Comparison of ENCODE assay signal across 27 cellular contexts in genomic region chr1:86542626-86543025, GRCh38. TPM values are rescaled to one million over a fixed set of nuclear protein-coding genes. Genes with fewer than 3 reads are reported as not detected.
A peak's percentile ranks its signal among the peaks of the same experiment; 100 is the strongest.
DNase-seq lines count a peak whose midpoint lies in the region; ATAC-seq, FAIRE-seq and TF ChIP-seq lines count a peak whose summit lies in the region.
"Had no signal": no experiment of that assay in that cellular context is flagged by ENCODE, and none has a peak within 500 bp of the region (broad histone marks: within the 10 kb centered on the region; RNA-seq: fewer than 3 reads in every experiment).

No MANE protein-coding gene starts in this region.

- H3K4me2 ChIP-seq in astrocyte (ENCODE audit: low read length) = no peak overlapping the region

- TF ChIP-seq CTCF in astrocyte (IDR thresholded peaks at IDR 0.05; ENCODE audit: insufficient read depth, low read depth, low read length) = no peak
- TF ChIP-seq CTCF in fibroblast of mammary gland (conservative IDR thresholded peaks at IDR 0.05; ENCODE audit: control insufficient read depth, insufficient read depth, low read depth, low read length) = no peak

- no peaks in the 10 kb centered on the region for H3K4me1 ChIP-seq in astrocyte (ENCODE audit: insufficient read depth, low read length)
- H3K4me1 ChIP-seq: gastrocnemius medialis had no signal

- no peak for FAIRE-seq in astrocyte (lab: Jason Lieb, UNC)
- FAIRE-seq: TTC549 had no signal

- no peak overlapping the region for H3K9ac ChIP-seq in astrocyte (ENCODE audit: low read length)

- H2AFZ ChIP-seq in astrocyte (ENCODE audit: low read depth, low read length) = no peak overlapping the region

- no peaks in the 10 kb centered on the region for H3K27me3 Mint-ChIP-seq in astrocyte (ENCODE audit: low read depth, unreplicated experiment)

- H3K9me3 ChIP-seq in astrocyte (ENCODE audit: insufficient read depth, low read depth, low read length) = no peaks in the 10 kb centered on the region
- H3K9me3 ChIP-seq: gastrocnemius medialis, thoracic aorta had no signal

- H3K4me1 Mint-ChIP-seq in astrocyte (ENCODE audit: low read depth, unreplicated experiment) = peaks cover 6% of the 10 kb centered on the region
- H3K4me1 Mint-ChIP-seq in stimulated activated effector memory CD8-positive, alpha-beta T cell treated with anti-CD3 and anti-CD28 coated beads, Interleukin-12 subunit alpha, Interleukin-12 subunit beta, amount 100 ng/mL, for 72 hours = no peaks in the 10 kb centered on the region
- H3K4me1 Mint-ChIP-seq: activated CD4-positive, alpha-beta T cell treated with anti-CD3 and anti-CD28 coated beads for 36 hours; activated naive CD4-positive, alpha-beta T cell treated with anti-CD3 and anti-CD28 coated beads, Interleukin-2, amount 50 U/mL, for 24 hours; stimulated activated naive B cell treated with anti-CD40 and anti-IgM and Interleukin-4, amounts not matched to agents 10 μg/mL and 1 μg/mL and 100 μg/mL, for 72 hours; T-cell had no signal

- no peaks in the 10 kb centered on the region for H3K36me3 ChIP-seq in astrocyte (ENCODE audit: insufficient read depth, low read length)
- H3K36me3 ChIP-seq: gastrocnemius medialis, thoracic aorta had no signal

- peak; percentile 19 for ATAC-seq in stimulated activated effector memory CD8-positive, alpha-beta T cell treated with anti-CD3 and anti-CD28 coated beads, Interleukin-12 subunit alpha, Interleukin-12 subunit beta, amount 100 ng/mL, for 72 hours
- ATAC-seq in GM19023 (IDR thresholded peaks at IDR 0.05; ENCODE audit: unreplicated experiment) (no peak), GM18519 (IDR thresholded peaks at IDR 0.05; ENCODE audit: low FRiP score, unreplicated experiment) (no peak), left colon (no peak)
- ATAC-seq: activated CD4-positive, alpha-beta T cell treated with anti-CD3 and anti-CD28 coated beads for 36 hours; activated T-cell treated with anti-CD3 and anti-CD28 coated beads, Interleukin-2, amount 50 U/mL, for 72 hours; CD8-positive, alpha-beta T cell; effector memory CD8-positive, alpha-beta T cell; gastrocnemius medialis; left lobe of liver; stimulated activated naive B cell treated with anti-CD40 and anti-IgM and Interleukin-4, amounts not matched to agents 10 μg/mL and 1 μg/mL and 100 μg/mL, for 72 hours; T-cell had no signal

- no peaks in the 10 kb centered on the region for H3K27me3 ChIP-seq in astrocyte (ENCODE audit: insufficient read depth, low read length)
- H3K27me3 ChIP-seq: gastrocnemius medialis had no signal

- H4K20me1 ChIP-seq in astrocyte (ENCODE audit: insufficient read depth, low read length) = no peaks in the 10 kb centered on the region

- intact Hi-C loops in left colon (cut with DNase I, micrococcal nuclease) = no loop called here

- H3K27ac Mint-ChIP-seq in astrocyte (ENCODE audit: unreplicated experiment) = no peak overlapping the region
- no peak overlapping the region for H3K27ac Mint-ChIP-seq in stimulated activated effector memory CD8-positive, alpha-beta T cell treated with anti-CD3 and anti-CD28 coated beads, Interleukin-12 subunit alpha, Interleukin-12 subunit beta, amount 100 ng/mL, for 72 hours
- H3K27ac Mint-ChIP-seq: activated CD4-positive, alpha-beta T cell treated with anti-CD3 and anti-CD28 coated beads for 36 hours; activated naive CD4-positive, alpha-beta T cell treated with anti-CD3 and anti-CD28 coated beads, Interleukin-2, amount 50 U/mL, for 24 hours; activated T-cell treated with anti-CD3 and anti-CD28 coated beads, Interleukin-2, amount 50 U/mL, for 72 hours; CD8-positive, alpha-beta T cell; effector memory CD8-positive, alpha-beta T cell; stimulated activated naive B cell treated with anti-CD40 and anti-IgM and Interleukin-4, amounts not matched to agents 10 μg/mL and 1 μg/mL and 100 μg/mL, for 72 hours; T-cell had no signal

- H3K9me3 Mint-ChIP-seq in astrocyte (ENCODE audit: unreplicated experiment) = peaks cover 2% of the 10 kb centered on the region
- H3K9me3 Mint-ChIP-seq in stimulated activated effector memory CD8-positive, alpha-beta T cell treated with anti-CD3 and anti-CD28 coated beads, Interleukin-12 subunit alpha, Interleukin-12 subunit beta, amount 100 ng/mL, for 72 hours = no peaks in the 10 kb centered on the region
- H3K9me3 Mint-ChIP-seq: activated naive CD4-positive, alpha-beta T cell treated with anti-CD3 and anti-CD28 coated beads, Interleukin-2, amount 50 U/mL, for 24 hours; activated T-cell treated with anti-CD3 and anti-CD28 coated beads, Interleukin-2, amount 50 U/mL, for 72 hours; CD8-positive, alpha-beta T cell; effector memory CD8-positive, alpha-beta T cell had no signal

- no peaks in the 10 kb centered on the region for H3K79me2 ChIP-seq in astrocyte (ENCODE audit: insufficient read depth, low read length)

- H3K4me3 ChIP-seq in astrocyte (ENCODE audit: insufficient read depth, low read depth, low read length) (no peak overlapping the region), fibroblast of mammary gland (ENCODE audit: control insufficient read depth, low read depth, low read length) (no peak overlapping the region)
- H3K4me3 ChIP-seq: gastrocnemius medialis, thoracic aorta had no signal

- DNase-seq in HPDE6-E6E7 (ENCODE audit: extremely low spot score) (peak; percentile 67), astrocyte (ENCODE audit: low read depth) (peak; percentile 8), fibroblast of mammary gland (ENCODE audit: low read depth) (peak; percentile 11), left colon (no peak)
- DNase-seq in stimulated activated effector memory CD8-positive, alpha-beta T cell treated with anti-CD3 and anti-CD28 coated beads, Interleukin-12 subunit alpha, Interleukin-12 subunit beta, amount 100 ng/mL, for 72 hours (ENCODE audit: low spot score in 2 of 2) = no peak
- DNase-seq: activated CD4-positive, alpha-beta T cell treated with anti-CD3 and anti-CD28 coated beads for 36 hours; activated T-cell treated with anti-CD3 and anti-CD28 coated beads, Interleukin-2, amount 50 U/mL, for 72 hours; CD8-positive, alpha-beta T cell; effector memory CD8-positive, alpha-beta T cell; gastrocnemius medialis; IMR-90; midbrain; MM.1S; NCI-H1436 treated with DMSO at 0.1 percent for 48 hours; NCI-H2171 treated with DMSO at 0.1 percent for 48 hours; Right ventricle myocardium superior; stimulated activated naive B cell treated with anti-CD40 and anti-IgM and Interleukin-4, amounts not matched to agents 10 μg/mL and 1 μg/mL and 100 μg/mL, for 72 hours; T-cell had no signal

- H3K27ac ChIP-seq in astrocyte (ENCODE audit: low read depth, low read length) = no peak overlapping the region
- H3K27ac ChIP-seq: gastrocnemius medialis, thoracic aorta had no signal

- H3K4me3 Mint-ChIP-seq in astrocyte (ENCODE audit: unreplicated experiment) = no peak overlapping the region
- H3K4me3 Mint-ChIP-seq in stimulated activated effector memory CD8-positive, alpha-beta T cell treated with anti-CD3 and anti-CD28 coated beads, Interleukin-12 subunit alpha, Interleukin-12 subunit beta, amount 100 ng/mL, for 72 hours = no peak overlapping the region
- H3K4me3 Mint-ChIP-seq: activated CD4-positive, alpha-beta T cell treated with anti-CD3 and anti-CD28 coated beads for 36 hours; activated naive CD4-positive, alpha-beta T cell treated with anti-CD3 and anti-CD28 coated beads, Interleukin-2, amount 50 U/mL, for 24 hours; activated T-cell treated with anti-CD3 and anti-CD28 coated beads, Interleukin-2, amount 50 U/mL, for 72 hours; CD8-positive, alpha-beta T cell; effector memory CD8-positive, alpha-beta T cell; neural crest cell; stimulated activated naive B cell treated with anti-CD40 and anti-IgM and Interleukin-4, amounts not matched to agents 10 μg/mL and 1 μg/mL and 100 μg/mL, for 72 hours; T-cell had no signal

- no peaks in the 10 kb centered on the region for H3K36me3 Mint-ChIP-seq in astrocyte (ENCODE audit: low read depth, unreplicated experiment)
- H3K36me3 Mint-ChIP-seq in stimulated activated effector memory CD8-positive, alpha-beta T cell treated with anti-CD3 and anti-CD28 coated beads, Interleukin-12 subunit alpha, Interleukin-12 subunit beta, amount 100 ng/mL, for 72 hours = no peaks in the 10 kb centered on the region
- H3K36me3 Mint-ChIP-seq: activated naive CD4-positive, alpha-beta T cell treated with anti-CD3 and anti-CD28 coated beads, Interleukin-2, amount 50 U/mL, for 24 hours; CD8-positive, alpha-beta T cell; stimulated activated naive B cell treated with anti-CD40 and anti-IgM and Interleukin-4, amounts not matched to agents 10 μg/mL and 1 μg/mL and 100 μg/mL, for 72 hours; T-cell had no signal

RNA-seq across cellular contexts. Expression of gene CLCA4, which starts 4.3 kb away (rescaled TPM):
- not detected in 2 replicates for total RNA-seq in astrocyte
- total RNA-seq in left colon = 1,000 to 10,000 TPM; 1,175 to 1,664 TPM
- total RNA-seq: activated CD4-positive, alpha-beta T cell treated with anti-CD3 and anti-CD28 coated beads for 36 hours; activated CD8-positive, alpha-beta memory T cell treated with anti-CD3 and anti-CD28 coated beads for 36 hours; activated T-cell treated with anti-CD3 and anti-CD28 coated beads, Interleukin-2, amount 50 U/mL, for 72 hours; CD8-positive, alpha-beta T cell; IMR-90; left lobe of liver; neural crest cell; posterior vena cava; Right ventricle myocardium superior; T-cell; thoracic aorta had no signal

Comparison
In these comparisons a context has a peak if more than half of its experiments do, and no peak if none do; other contexts are left out.
1. DNase-seq: peak in HPDE6-E6E7 (single experiment), astrocyte (single experiment) and fibroblast of mammary gland (single experiment); none in stimulated activated effector memory CD8-positive, alpha-beta T cell treated with anti-CD3 and anti-CD28 coated beads, Interleukin-12 subunit alpha, Interleukin-12 subunit beta, amount 100 ng/mL, for 72 hours (0 of 2) and left colon (0 of 2).
2. RNA of gene CLCA4, which starts 4.3 kb away (total RNA-seq): 1,175 to 1,664 TPM in left colon; not detected in astrocyte; every median in the first group is over 1,000 times any median in the second.